11 cellular contexts compared by ENCODE assay signal in the genomic region with DNA sequence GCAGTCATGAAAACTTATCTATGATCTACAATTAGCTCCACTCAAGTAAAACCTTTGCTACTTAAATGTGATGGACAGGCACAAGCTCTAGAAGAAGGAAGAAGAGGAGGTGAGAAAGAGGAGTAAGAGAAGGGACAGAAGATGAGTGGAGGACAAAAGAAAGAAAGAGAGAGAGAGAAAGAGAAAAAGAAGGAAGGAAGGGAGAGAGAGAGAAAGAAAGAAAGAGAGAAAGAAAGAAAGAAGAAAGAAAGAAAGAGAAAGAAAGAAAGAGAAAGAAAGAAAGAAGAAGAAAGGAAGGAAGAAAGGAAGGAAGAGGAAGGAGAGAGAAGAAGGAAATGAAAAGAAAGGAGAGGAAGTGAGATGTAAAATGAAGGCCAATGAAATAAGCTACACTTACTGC. TPM values are rescaled to one million over a fixed set of nuclear protein-coding genes. Genes with fewer than 3 reads are reported as not detected.
"Had no signal": no experiment of that assay in that cellular context is flagged by ENCODE, and none has a peak within 500 bp of the region (broad histone marks: within the 10 kb centered on the region; RNA-seq: fewer than 3 reads in every experiment).

No MANE protein-coding gene starts in this region.

- H3K9ac ChIP-seq: GM23248 had no signal

- H3K4me1 ChIP-seq: HAP-1 had no signal

- FAIRE-seq: H1, H54 had no signal

- H3K27ac ChIP-seq: GM23248 had no signal

- H3K4me1 Mint-ChIP-seq: GM23338 had no signal

- ATAC-seq: GM23338, HCT116 had no signal

- H3K4me3 ChIP-seq: GM23248, GM23338, HAP-1 had no signal

- H3K9me3 ChIP-seq: HAP-1 had no signal

- H3K36me3 ChIP-seq: HAP-1 had no signal

- H3K27ac Mint-ChIP-seq: GM23338, H9, HFFc6 had no signal

- H3K4me3 Mint-ChIP-seq: GM23338, H9, HFFc6 had no signal

- H3K9me3 Mint-ChIP-seq: GM23338, H9, HFFc6 had no signal

- DNase-seq: GM23248, H7, H9, HCEC 1CT, HFFc6 had no signal

- H2AFZ ChIP-seq: GM23248, GM23338 had no signal

- H3K4me2 ChIP-seq: GM23338 had no signal

RNA-seq across cellular contexts. Expression of a gene that starts 2.2 kb away (rescaled TPM):
- total RNA-seq: GM23248, GM23338, H1, H4, H7, H9, HFFc6 had no signal
- polyA plus RNA-seq: GM23248, GM23338, H1 had no signal

RNA-seq across cellular contexts. Expression of a gene that starts 3.6 kb away (rescaled TPM):
- total RNA-seq: GM23248, GM23338, H1, H4, H7, H9, HFFc6 had no signal
- polyA plus RNA-seq: GM23248, GM23338, H1 had no signal

RNA-seq across cellular contexts. Expression of a gene that starts 7.7 kb away (rescaled TPM):
- total RNA-seq: GM23248, GM23338, H1, H4, H7, H9, HFFc6 had no signal
- polyA plus RNA-seq: GM23248, GM23338, H1 had no signal

RNA-seq across cellular contexts. Expression of a gene that starts 19.4 kb away (rescaled TPM):
- total RNA-seq: GM23248, GM23338, H1, H4, H7, H9, HFFc6 had no signal
- polyA plus RNA-seq: GM23248, GM23338, H1 had no signal

RNA-seq across cellular contexts. Expression of a gene that starts 25.1 kb away (rescaled TPM):
- total RNA-seq: GM23248, GM23338, H1, H4, H7, H9, HFFc6 had no signal
- polyA plus RNA-seq: GM23248, GM23338, H1 had no signal
